In genomic region chr4:85952518-85952917, GRCh38 we compare ENCODE assay signal across 21 cellular contexts.
DNase-seq lines count a peak whose midpoint lies in the region; ATAC-seq, FAIRE-seq and TF ChIP-seq lines count a peak whose summit lies in the region.
"Had no signal": no experiment of that assay in that cellular context is flagged by ENCODE, and none has a peak within 500 bp of the region (broad histone marks: within the 10 kb centered on the region; RNA-seq: fewer than 3 reads in every experiment).

No MANE protein-coding gene starts in this region.

- 34% methylated on average over 3 of the region's 3 CpGs for WGBS in A549 (ENCODE audit: missing lambda C conversion rate)

- H3K4me1 ChIP-seq in A549, result peaks cover 30% of the 10 kb centered on the region
- H3K4me1 ChIP-seq in Panc1 (ENCODE audit: control insufficient read depth, insufficient read depth, low read length), result peaks cover 23% of the 10 kb centered on the region
- peaks cover 4% of the 10 kb centered on the region; the same call in 1 of the 2 replicates for H3K4me1 ChIP-seq in Caco-2
- H3K4me1 ChIP-seq: sigmoid colon had no signal

- peak overlapping the region; percentile 63 for H3K4me2 ChIP-seq in A549
- H3K4me2 ChIP-seq: hepatocyte had no signal

- POLR2A ChIA-PET in A549 (lab: Yijun Ruan, JAX), result no interaction called here
- POLR2A ChIA-PET in Panc1 (lab: Charles Lee), result no interaction called here
- POLR2A ChIA-PET in Caco-2 (lab: Charles Lee), result no interaction called here

- no peak for TF ChIP-seq POLR2A in A549 (IDR thresholded peaks at IDR 0.05; ENCODE audit: low read length)

- FAIRE-seq in A549 (lab: Jason Lieb, UNC), result no peak

- BruUV-seq in Panc1 (replicated peaks; lab: Mats Ljungman, UMichigan) (no TSS peak), Caco-2 (replicated peaks; lab: Mats Ljungman, UMichigan) (no TSS peak)

- in situ Hi-C loops in Panc1 (cut with HindIII; ENCODE audit: low pct_unique_long_range_greater_than_20kb, low sequenced_read_pairs), result no loop called here

- no peaks in the 10 kb centered on the region for H3K36me3 Mint-ChIP-seq in activated naive CD8-positive, alpha-beta T cell treated with anti-CD3 and anti-CD28 coated beads, Interleukin-2, amount 50 U/mL, for 24 hours (ENCODE audit: low read depth)
- no peaks in the 10 kb centered on the region for H3K36me3 Mint-ChIP-seq in Caco-2 (ENCODE audit: insufficient read depth, unreplicated experiment)

- H3K27me3 Mint-ChIP-seq in activated naive CD8-positive, alpha-beta T cell treated with anti-CD3 and anti-CD28 coated beads, Interleukin-2, amount 50 U/mL, for 24 hours, result no peaks in the 10 kb centered on the region
- no peaks in the 10 kb centered on the region for H3K27me3 Mint-ChIP-seq in Caco-2 (ENCODE audit: insufficient read depth, unreplicated experiment)

- H3K4me1 Mint-ChIP-seq in activated naive CD8-positive, alpha-beta T cell treated with anti-CD3 and anti-CD28 coated beads, Interleukin-2, amount 50 U/mL, for 24 hours, result no peaks in the 10 kb centered on the region
- H3K4me1 Mint-ChIP-seq in Caco-2 (ENCODE audit: low read depth, unreplicated experiment), result peaks cover 6% of the 10 kb centered on the region
- H3K4me1 Mint-ChIP-seq: neural crest cell had no signal

- intact Hi-C loops in Panc1 (cut with micrococcal nuclease; ENCODE audit: unreplicated experiment), result no loop called here
- intact Hi-C loops in left colon (cut with DNase I, micrococcal nuclease), result no loop called here
- intact Hi-C loops in Caco-2 (cut with micrococcal nuclease; ENCODE audit: unreplicated experiment), result no loop called here

- no peak overlapping the region for H3K4me3 Mint-ChIP-seq in activated naive CD8-positive, alpha-beta T cell treated with anti-CD3 and anti-CD28 coated beads, Interleukin-2, amount 50 U/mL, for 24 hours
- no peak overlapping the region for H3K4me3 Mint-ChIP-seq in Caco-2 (ENCODE audit: unreplicated experiment)
- H3K4me3 Mint-ChIP-seq: neural crest cell had no signal

- no peak overlapping the region for H3K27ac Mint-ChIP-seq in activated naive CD8-positive, alpha-beta T cell treated with anti-CD3 and anti-CD28 coated beads, Interleukin-2, amount 50 U/mL, for 24 hours
- H3K27ac Mint-ChIP-seq in Caco-2 (ENCODE audit: unreplicated experiment), result no peak overlapping the region

- H3K27me3 ChIP-seq in Panc1 (ENCODE audit: control insufficient read depth, insufficient read depth, low read length) (no peaks in the 10 kb centered on the region), Caco-2 (replicated peaks; ENCODE audit: control insufficient read depth, insufficient read depth, low read length) (no peaks in the 10 kb centered on the region)
- H3K27me3 ChIP-seq: hepatocyte, sigmoid colon, stomach had no signal

- no peak for TF ChIP-seq RAD21 in A549 (conservative IDR thresholded peaks at IDR 0.05 in 1 of 2, IDR thresholded peaks at IDR 0.05 in 1 of 2)

- H3K36me3 ChIP-seq in Panc1 (ENCODE audit: control insufficient read depth, insufficient read depth, low read length) (no peaks in the 10 kb centered on the region), Caco-2 (ENCODE audit: control insufficient read depth, insufficient read depth, low read length) (no peaks in the 10 kb centered on the region)
- H3K36me3 ChIP-seq: left ventricle myocardium inferior, sigmoid colon, stomach had no signal

- TF ChIP-seq EP300 in A549 (IDR thresholded peaks at IDR 0.05), result no peak

- DNase-seq in A549 (ENCODE audit: low read depth in 1 of 2, low spot score in 1 of 2) (peak in 1 of 2 experiments; percentile 38), Panc1 (ENCODE audit: low read depth, low spot score) (no peak), dermis blood vessel endothelial cell (peak; percentile 81), left colon (no peak), Caco-2 (no peak), T-helper 2 cell (no peak)
- no peak for DNase-seq in activated naive CD8-positive, alpha-beta T cell treated with anti-CD3 and anti-CD28 coated beads, Interleukin-2, amount 50 U/mL, for 24 hours
- DNase-seq: activated CD4-positive, alpha-beta T cell treated with anti-CD3 and anti-CD28 coated beads, Interleukin-2, amount 50 U/mL, for 4 hours; activated T-cell treated with anti-CD3 and anti-CD28 coated beads, Interleukin-2, amount 50 U/mL, for 48 hours; amniotic stem cell; COR-L47; Kasumi-1; left ventricle myocardium inferior; NCI-H1930; NCI-H82; SHP77; sigmoid colon; stomach had no signal

- peak overlapping the region; percentile 64 to 78; a peak in 4 of 6 replicates for H3K27ac ChIP-seq in A549
- H3K27ac ChIP-seq in Panc1 (ENCODE audit: low read length), result peak overlapping the region; percentile 69
- H3K27ac ChIP-seq: hepatocyte, left ventricle myocardium inferior, sigmoid colon, stomach had no signal

- CTCF ChIA-PET in A549 (lab: Yijun Ruan, JAX), result no interaction called here
- CTCF ChIA-PET in Panc1 (lab: Charles Lee), result no interaction called here
- CTCF ChIA-PET in Caco-2 (lab: Charles Lee), result no interaction called here

- TF ChIP-seq CTCF in A549 (IDR thresholded peaks at IDR 0.05) (no peak), Panc1 (IDR thresholded peaks at IDR 0.05) (no peak), Caco-2 (IDR thresholded peaks at IDR 0.05; ENCODE audit: insufficient read depth in 1 of 2, low read depth in 1 of 2, low read length in 1 of 2, severe bottlenecking in 1 of 2, unreplicated experiment in 1 of 2) (no peak)

- H3K9me3 ChIP-seq in A549 (no peaks in the 10 kb centered on the region), Panc1 (ENCODE audit: control insufficient read depth, insufficient read depth, low read depth, low read length) (no peaks in the 10 kb centered on the region), Caco-2 (no peaks in the 10 kb centered on the region; the same call in 1 of the 2 replicates)
- H3K9me3 ChIP-seq: left ventricle myocardium inferior, sigmoid colon, stomach had no signal

- no peaks in the 10 kb centered on the region for H3K9me3 Mint-ChIP-seq in activated naive CD8-positive, alpha-beta T cell treated with anti-CD3 and anti-CD28 coated beads, Interleukin-2, amount 50 U/mL, for 24 hours
- no peaks in the 10 kb centered on the region for H3K9me3 Mint-ChIP-seq in Caco-2 (ENCODE audit: unreplicated experiment)
- H3K9me3 Mint-ChIP-seq: neural crest cell had no signal

- H3K4me3 ChIP-seq in A549 (no peak overlapping the region), Panc1 (ENCODE audit: low read depth in 2 of 2, low read length in 2 of 2) (no peak overlapping the region), Caco-2 (ENCODE audit: low read depth, low read length) (no peak overlapping the region)
- H3K4me3 ChIP-seq: hepatocyte, left ventricle myocardium inferior, sigmoid colon, stomach had no signal

- ATAC-seq in A549 (peak in 1 of 2 experiments; percentile 37; a peak in 1 of 6 replicates), Panc1 (peak; percentile 47; the same call in 1 of the 2 replicates), left colon (peak; percentile 67), GM18861 (IDR thresholded peaks at IDR 0.05; ENCODE audit: unreplicated experiment) (no peak)
- ATAC-seq in activated naive CD8-positive, alpha-beta T cell treated with anti-CD3 and anti-CD28 coated beads, Interleukin-2, amount 50 U/mL, for 24 hours, result no peak

TF ChIP-seq in A549, 52 proteins besides CTCF, POLR2A, EP300 and RAD21:
- TF ChIP-seq EHMT2 (IDR thresholded peaks at IDR 0.05; ENCODE audit: low read depth), result no peak
- TF ChIP-seq FOSL2 (IDR thresholded peaks at IDR 0.05), result no peak
- TF ChIP-seq FOSL2 (CRISPR knock-in tag; IDR thresholded peaks at IDR 0.05), result peak; percentile 80

Comparison
In these comparisons a context has a peak if more than half of its experiments do, and no peak if none do; other contexts are left out.
1. ATAC-seq: peak in Panc1 (single experiment) and left colon (single experiment); none in activated naive CD8-positive, alpha-beta T cell treated with anti-CD3 and anti-CD28 coated beads, Interleukin-2, amount 50 U/mL, for 24 hours (single experiment) and GM18861 (single experiment).